ENCODE assay signal across 1 cellular context in the genomic region with DNA sequence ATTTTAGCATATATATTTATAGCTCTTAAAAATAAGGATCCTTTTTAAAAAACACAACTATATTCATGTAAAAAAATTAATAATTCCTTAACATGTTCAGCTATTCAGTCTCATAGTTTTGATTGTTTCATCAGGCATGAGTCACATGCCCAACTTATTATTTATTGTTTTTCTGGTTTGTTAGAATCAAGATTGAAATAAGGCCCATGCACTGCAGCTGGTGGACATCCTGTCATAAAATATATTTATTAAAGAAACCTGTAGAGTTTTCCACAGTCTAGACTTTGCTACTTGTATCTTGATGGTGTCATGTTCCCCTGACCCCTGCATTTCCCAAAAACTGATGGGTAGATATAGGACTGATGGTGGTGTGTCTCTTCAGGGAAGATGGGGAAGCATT.
TF ChIP-seq lines count a peak whose summit lies in the region.

No MANE protein-coding gene starts in this region.

TF ChIP-seq in endothelial cell of umbilical vein, 7 proteins besides CTCF, POLR2A, EP300 and RAD21:
- TF ChIP-seq POLR2AphosphoS5 (IDR thresholded peaks at IDR 0.05; ENCODE audit: insufficient read depth, low read depth, low read length) (no peak), FOS (IDR thresholded peaks at IDR 0.05; ENCODE audit: borderline replicate concordance, insufficient read depth, low read length) (peak; percentile 61)
TF ChIP-seq in endothelial cell of umbilical vein: peak in this region for 1.
